8 cellular contexts compared by ENCODE assay signal in genomic region chr12:9240004-9240635, GRCh38. TPM values are rescaled to one million over a fixed set of nuclear protein-coding genes. Genes with fewer than 3 reads are reported as not detected.
DNase-seq lines count a peak whose midpoint lies in the region; FAIRE-seq and TF ChIP-seq lines count a peak whose summit lies in the region.
"Not testable (repeated sequence)": the region's sequence is repeated elsewhere in the genome, so short reads cannot be mapped to it uniquely, and the experiment has no call there.

No MANE protein-coding gene starts in this region.

- H3K36me3 ChIP-seq in bronchial epithelial cell (ENCODE audit: control insufficient read depth, insufficient read depth, low read length); left ventricle myocardium inferior; ovary; transverse colon: not testable (repeated sequence)

- WGBS in ovary, 3 donors = 28 to 46% (median 33%) methylated on average over 33 of the region's 33 CpGs
- 26 to 38% methylated on average over 19 to 30 of the region's 33 CpGs for WGBS in transverse colon (ENCODE audit: low coverage in 1 of 2), 2 donors

- TF ChIP-seq EP300 in ovary (IDR thresholded peaks at IDR 0.05); transverse colon (IDR thresholded peaks at IDR 0.05; ENCODE audit: low read depth): not testable (repeated sequence)

- H3K9me3 ChIP-seq in left ventricle myocardium inferior (replicated peaks); ovary; transverse colon: not testable (repeated sequence)

- H3K4me1 ChIP-seq in left ventricle myocardium inferior; ovary (ENCODE audit: insufficient read depth); transverse colon: not testable (repeated sequence)

- DNase-seq in GM12865 (ENCODE audit: low read depth); bronchial epithelial cell (ENCODE audit: low read depth); left ventricle myocardium inferior; ovary; transverse colon: not testable (repeated sequence)
- DNase-seq in T-helper 2 cell = peak in 4 of 5 experiments; percentile 5 to 77 (median 32)
- peak; percentile 4 for DNase-seq in activated T-helper 1 cell treated with Interleukin-2 at 50 U/mL for 16 hours (ENCODE audit: low read depth)
- DNase-seq in stimulated activated CD4-positive, alpha-beta T cell treated with anti-CD3 and anti-CD28 coated beads, Interleukin-4, amount 100 ng/mL, for 24 hours = peak; percentile 44

- not testable (repeated sequence) for TF ChIP-seq POLR2A in ovary (IDR thresholded peaks at IDR 0.05); transverse colon (IDR thresholded peaks at IDR 0.05)

- H3K27ac ChIP-seq in left ventricle myocardium inferior (replicated peaks) = peak overlapping the region; percentile 79
- not testable (repeated sequence) for H3K27ac ChIP-seq in ovary
- H3K27ac ChIP-seq in transverse colon = peak overlapping the region in 1 of 4 donors; percentile 47

- not testable (repeated sequence) for FAIRE-seq in bronchial epithelial cell (lab: Jason Lieb, UNC)

- in situ Hi-C loops in transverse colon (cut with MboI; ENCODE audit: low pct_ligation_motif_present in 1 of 4, low pct_unique_long_range_greater_than_20kb in 1 of 4, low sequenced_read_pairs in 3 of 4) = not testable (repeated sequence)

- TF ChIP-seq CTCF in GM12865 (IDR thresholded peaks at IDR 0.05; ENCODE audit: insufficient read depth, low read depth, low read length, missing control alignments); bronchial epithelial cell (IDR thresholded peaks at IDR 0.05; ENCODE audit: insufficient read depth, low read length, severe bottlenecking); left ventricle myocardium inferior (IDR thresholded peaks at IDR 0.05; ENCODE audit: borderline replicate concordance); ovary (IDR thresholded peaks at IDR 0.05); transverse colon (IDR thresholded peaks at IDR 0.05): not testable (repeated sequence)

- 0 out of 2 replicates have a peak overlapping the region, but pooled peaks have one; percentile 8 for H3K4me3 ChIP-seq in GM12865 (ENCODE audit: low read depth, low read length)
- peak overlapping the region; percentile 26 for H3K4me3 ChIP-seq in bronchial epithelial cell (ENCODE audit: low read depth, low read length)
- peak overlapping the region; percentile 61 for H3K4me3 ChIP-seq in left ventricle myocardium inferior
- peak overlapping the region; percentile 14 for H3K4me3 ChIP-seq in ovary
- peak overlapping the region in 3 of 4 donors; percentile 16 to 46 (median 19) for H3K4me3 ChIP-seq in transverse colon

- not testable (repeated sequence) for H3K27me3 ChIP-seq in bronchial epithelial cell (ENCODE audit: control insufficient read depth, insufficient read depth, low read length); left ventricle myocardium inferior (ENCODE audit: low read depth); ovary; transverse colon

- intact Hi-C loops in left ventricle myocardium inferior (cut with micrococcal nuclease); ovary (cut with DNase I); transverse colon (cut with DNase I; ENCODE audit: low total_unique reads): not testable (repeated sequence)

RNA-seq across cellular contexts. Expression of gene PZP, which starts 31.9 kb away (rescaled TPM):
- total RNA-seq in bronchial epithelial cell (not detected in 2 replicates), left ventricle myocardium inferior (0.36 TPM), ovary (1 to 10 TPM in 1 of 7 donors, under 1 TPM in 5, not detected in 1; 0.11 to 1.1 (median 0.21) TPM), transverse colon (not detected)
- polyA plus RNA-seq in ovary = under 1 TPM; 0.17 to 0.34 TPM

Comparison
In these comparisons a context has a peak if more than half of its experiments do, and no peak if none do; other contexts are left out.
1. H3K4me3 ChIP-seq: peak in every context shown above with its lines; median percentile 61 in left ventricle myocardium inferior; 26 in bronchial epithelial cell; 19 in transverse colon; 14 in ovary; 8 in GM12865.